In the genomic region with DNA sequence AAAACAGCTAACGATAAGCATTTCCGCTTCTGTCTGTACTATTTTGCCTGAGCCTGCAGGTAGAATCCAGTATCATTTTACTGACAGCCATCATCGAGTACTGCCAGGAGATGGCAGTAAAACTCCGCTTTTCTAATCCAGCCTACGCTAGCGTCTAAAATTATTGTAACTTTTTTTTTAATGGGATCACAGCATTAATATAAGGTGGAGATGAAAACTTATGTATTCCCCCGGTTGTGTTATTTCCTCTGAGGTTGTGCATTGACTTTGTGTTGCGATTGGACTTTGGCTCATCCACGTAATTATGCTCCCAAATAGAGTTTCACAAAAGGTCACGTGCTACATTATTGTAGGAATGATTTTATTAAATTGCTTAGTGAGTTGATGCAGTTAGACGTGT, we compare ENCODE assay signal across 8 cellular contexts.
DNase-seq lines count a peak whose midpoint lies in the region; ATAC-seq and TF ChIP-seq lines count a peak whose summit lies in the region.

No MANE protein-coding gene starts in this region.

- peak; percentile 23 for DNase-seq in activated naive CD4-positive, alpha-beta T cell treated with anti-CD3 and anti-CD28 coated beads, Interleukin-2, amount 10 ng/mL, durations not matched to agents 7 days and 5 days
- no peak for DNase-seq in activated naive CD4-positive, alpha-beta T cell (lab: John Stamatoyannopoulos, UW)
- peak; percentile 88 for DNase-seq in OCI-M1 (lab: John Stamatoyannopoulos, UW)
- DNase-seq in erythroblast (lab: John Stamatoyannopoulos, UW): peak; percentile 1 to 38
- peak; percentile 20 to 73 for DNase-seq in trophoblast cell
- no peak for DNase-seq in activated CD8-positive, alpha-beta memory T cell treated with anti-CD3 and anti-CD28 coated beads, Interleukin-2, amount 10 ng/mL, durations not matched to agents 7 days and 5 days

- H3K27me3 ChIP-seq in trophoblast cell (ENCODE audit: insufficient read depth, low read length): no peaks in the 10 kb centered on the region

- H3K4ac ChIP-seq in trophoblast cell (ENCODE audit: low read depth, low read length): no peak overlapping the region

- H3K79me2 ChIP-seq in trophoblast cell (ENCODE audit: control insufficient read depth, insufficient read depth, low read length, poor library complexity): no peaks in the 10 kb centered on the region

- H3K14ac ChIP-seq in trophoblast cell (ENCODE audit: low read length): no peak overlapping the region

- no peak overlapping the region for H2BK120ac ChIP-seq in trophoblast cell (ENCODE audit: insufficient read depth, low read length, poor library complexity)

- H3K18ac ChIP-seq in trophoblast cell (ENCODE audit: low read length): no peak overlapping the region

- H3K79me1 ChIP-seq in trophoblast cell (ENCODE audit: low read length): no peaks in the 10 kb centered on the region

- no CpG with 5 or more reads among the region's 11 CpGs for WGBS in trophoblast cell (ENCODE audit: extremely low coverage, insufficient coverage, insufficient read length)

- TF ChIP-seq POLR2A in erythroblast (IDR thresholded peaks at IDR 0.05; ENCODE audit: low read length): no peak

- no peak overlapping the region for H4K12ac ChIP-seq in trophoblast cell (ENCODE audit: low read depth, low read length)

- H4K8ac ChIP-seq in trophoblast cell (ENCODE audit: low read depth, low read length): no peak overlapping the region

- H3K4me3 Mint-ChIP-seq in activated naive CD4-positive, alpha-beta T cell treated with anti-CD3 and anti-CD28 coated beads, Interleukin-2, amount 10 ng/mL, durations not matched to agents 7 days and 5 days: no peak overlapping the region
- H3K4me3 Mint-ChIP-seq in activated CD8-positive, alpha-beta memory T cell treated with anti-CD3 and anti-CD28 coated beads, Interleukin-2, amount 10 ng/mL, durations not matched to agents 7 days and 5 days: no peak overlapping the region

- H2AK5ac ChIP-seq in trophoblast cell (ENCODE audit: low read length): no peak overlapping the region

- CTCF ChIA-PET in activated naive CD4-positive, alpha-beta T cell treated with anti-CD3 and anti-CD28 coated beads, Interleukin-2, amount 10 ng/mL, durations not matched to agents 7 days and 5 days (lab: Charles Lee): interaction anchor here (0.6 kb wide), 1 partner anchor 297 kb away, joined by 3 read pairs; no protein-coding TSS in a partner anchor
- CTCF ChIA-PET in activated CD8-positive, alpha-beta memory T cell treated with anti-CD3 and anti-CD28 coated beads, Interleukin-2, amount 10 ng/mL, durations not matched to agents 7 days and 5 days (lab: Charles Lee): no interaction called here

- no peaks in the 10 kb centered on the region for H3K9me3 ChIP-seq in trophoblast cell (ENCODE audit: insufficient read depth, low read depth, low read length)

- no peak overlapping the region for H2BK12ac ChIP-seq in trophoblast cell (ENCODE audit: low read length)

- H3K36me3 ChIP-seq in trophoblast cell (ENCODE audit: control insufficient read depth in 1 of 2, insufficient read depth in 2 of 2, low read length in 2 of 2): no peaks in the 10 kb centered on the region

- no peak overlapping the region for H4K91ac ChIP-seq in trophoblast cell (ENCODE audit: low read depth, low read length)

- H3K27ac ChIP-seq in trophoblast cell (ENCODE audit: low read depth, low read length): no peak overlapping the region

- H3K4me1 Mint-ChIP-seq in activated naive CD4-positive, alpha-beta T cell treated with anti-CD3 and anti-CD28 coated beads, Interleukin-2, amount 10 ng/mL, durations not matched to agents 7 days and 5 days: no peaks in the 10 kb centered on the region
- peaks cover 2% of the 10 kb centered on the region for H3K4me1 Mint-ChIP-seq in activated CD8-positive, alpha-beta memory T cell treated with anti-CD3 and anti-CD28 coated beads, Interleukin-2, amount 10 ng/mL, durations not matched to agents 7 days and 5 days

- no peaks in the 10 kb centered on the region for H3K4me1 ChIP-seq in trophoblast cell (ENCODE audit: control insufficient read depth in 1 of 2, insufficient read depth in 2 of 2, low read length in 2 of 2)

- H2BK5ac ChIP-seq in trophoblast cell (ENCODE audit: low read depth, low read length, poor library complexity): no peak overlapping the region

- H3K23ac ChIP-seq in trophoblast cell (ENCODE audit: low read length): no peak overlapping the region

- ATAC-seq in HG03103 (IDR thresholded peaks at IDR 0.05; ENCODE audit: low read depth, unreplicated experiment): peak; percentile 70
- no peak for ATAC-seq in HG03565 (IDR thresholded peaks at IDR 0.05; ENCODE audit: unreplicated experiment)
- no peak for ATAC-seq in activated CD8-positive, alpha-beta memory T cell treated with anti-CD3 and anti-CD28 coated beads, Interleukin-2, amount 10 ng/mL, durations not matched to agents 7 days and 5 days

- H3K9me3 Mint-ChIP-seq in activated naive CD4-positive, alpha-beta T cell treated with anti-CD3 and anti-CD28 coated beads, Interleukin-2, amount 10 ng/mL, durations not matched to agents 7 days and 5 days: no peaks in the 10 kb centered on the region
- no peaks in the 10 kb centered on the region for H3K9me3 Mint-ChIP-seq in activated CD8-positive, alpha-beta memory T cell treated with anti-CD3 and anti-CD28 coated beads, Interleukin-2, amount 10 ng/mL, durations not matched to agents 7 days and 5 days (ENCODE audit: low read depth)

- H3K4me2 ChIP-seq in trophoblast cell (ENCODE audit: low read length): no peak overlapping the region

- no peak overlapping the region for H2AFZ ChIP-seq in trophoblast cell (ENCODE audit: insufficient read depth, low read length, poor library complexity)

- H3K4me3 ChIP-seq in trophoblast cell (ENCODE audit: low read depth, low read length): no peak overlapping the region

- H3K27ac Mint-ChIP-seq in activated naive CD4-positive, alpha-beta T cell treated with anti-CD3 and anti-CD28 coated beads, Interleukin-2, amount 10 ng/mL, durations not matched to agents 7 days and 5 days: no peak overlapping the region
- H3K27ac Mint-ChIP-seq in activated CD8-positive, alpha-beta memory T cell treated with anti-CD3 and anti-CD28 coated beads, Interleukin-2, amount 10 ng/mL, durations not matched to agents 7 days and 5 days: no peak overlapping the region

- no peak overlapping the region for H3K9ac ChIP-seq in trophoblast cell (ENCODE audit: low read length)

- no peaks in the 10 kb centered on the region for H3K36me3 Mint-ChIP-seq in activated naive CD4-positive, alpha-beta T cell treated with anti-CD3 and anti-CD28 coated beads, Interleukin-2, amount 10 ng/mL, durations not matched to agents 7 days and 5 days
- no peaks in the 10 kb centered on the region for H3K36me3 Mint-ChIP-seq in activated CD8-positive, alpha-beta memory T cell treated with anti-CD3 and anti-CD28 coated beads, Interleukin-2, amount 10 ng/mL, durations not matched to agents 7 days and 5 days

- no peaks in the 10 kb centered on the region for H3K27me3 Mint-ChIP-seq in activated naive CD4-positive, alpha-beta T cell treated with anti-CD3 and anti-CD28 coated beads, Interleukin-2, amount 10 ng/mL, durations not matched to agents 7 days and 5 days
- peaks cover 16% of the 10 kb centered on the region for H3K27me3 Mint-ChIP-seq in activated CD8-positive, alpha-beta memory T cell treated with anti-CD3 and anti-CD28 coated beads, Interleukin-2, amount 10 ng/mL, durations not matched to agents 7 days and 5 days

Comparison
In these comparisons a context has a peak if more than half of its experiments do, and no peak if none do; other contexts are left out.
1. DNase-seq: peak in activated naive CD4-positive, alpha-beta T cell treated with anti-CD3 and anti-CD28 coated beads, Interleukin-2, amount 10 ng/mL, durations not matched to agents 7 days and 5 days (single experiment), OCI-M1 (single experiment), erythroblast (2 of 2) and trophoblast cell (2 of 2); none in activated naive CD4-positive, alpha-beta T cell (0 of 4) and activated CD8-positive, alpha-beta memory T cell treated with anti-CD3 and anti-CD28 coated beads, Interleukin-2, amount 10 ng/mL, durations not matched to agents 7 days and 5 days (single experiment).